ENCODE assay signal across 23 cellular contexts in genomic region chrX:110561036-110561435, GRCh38.
A peak's percentile ranks its signal among the peaks of the same experiment; 100 is the strongest.
DNase-seq lines count a peak whose midpoint lies in the region; ATAC-seq and TF ChIP-seq lines count a peak whose summit lies in the region.
"Had no signal": no experiment of that assay in that cellular context is flagged by ENCODE, and none has a peak within 500 bp of the region (broad histone marks: within the 10 kb centered on the region; RNA-seq: fewer than 3 reads in every experiment).

No MANE protein-coding gene starts in this region.

- H3K79me2 ChIP-seq in mammary epithelial cell (ENCODE audit: insufficient read depth, low read length) = no peaks in the 10 kb centered on the region

- H4K20me1 ChIP-seq in mammary epithelial cell (ENCODE audit: insufficient read depth, low read length) = no peaks in the 10 kb centered on the region
- H4K20me1 ChIP-seq: BLaER1 had no signal

- DNase-seq in MCF 10A (ENCODE audit: unreplicated experiment) (peak; percentile 59), mammary epithelial cell (no peak), RPMI7951 (ENCODE audit: low read depth) (peak; percentile 89), fibroblast of peridontal ligament (ENCODE audit: extremely low read depth) (peak; percentile 76), tibial artery (no peak), suprapubic skin (ENCODE audit: low spot score in 2 of 2) (no peak), spleen (no peak)
- DNase-seq: 8988T; activated CD4-positive, alpha-beta T cell treated with anti-CD3 and anti-CD28 coated beads for 4 hours; activated naive CD4-positive, alpha-beta T cell; activated T-cell treated with anti-CD3 and anti-CD28 coated beads, Interleukin-2, amount 50 U/mL, for 4 hours; colonic mucosa; COR-L47; effector memory CD8-positive, alpha-beta T cell; left cardiac atrium; upper lobe of right lung had no signal

- H2AFZ ChIP-seq in mammary epithelial cell (ENCODE audit: low read depth, low read length) = no peak overlapping the region

- no peaks in the 10 kb centered on the region for H3K4me1 Mint-ChIP-seq in MCF 10A (ENCODE audit: insufficient read depth, unreplicated experiment)
- H3K4me1 Mint-ChIP-seq: memory B cell had no signal

- no peak overlapping the region for H3K9ac ChIP-seq in mammary epithelial cell (ENCODE audit: insufficient read depth, low read length)
- H3K9ac ChIP-seq: BLaER1 had no signal

- BruUV-seq in MCF 10A (replicated peaks; lab: Mats Ljungman, UMichigan) (no TSS peak), mammary epithelial cell (replicated peaks; lab: Mats Ljungman, UMichigan) (no TSS peak)

- H3K9me3 Mint-ChIP-seq in MCF 10A (ENCODE audit: unreplicated experiment) = peaks cover 28% of the 10 kb centered on the region

- no peak for TF ChIP-seq POLR2A in suprapubic skin (IDR thresholded peaks at IDR 0.05)
- TF ChIP-seq POLR2A in spleen (IDR thresholded peaks at IDR 0.05) = no peak

- H3K27me3 Mint-ChIP-seq in MCF 10A (ENCODE audit: insufficient read depth, unreplicated experiment) = peaks cover 24% of the 10 kb centered on the region
- H3K27me3 Mint-ChIP-seq: effector memory CD8-positive, alpha-beta T cell; memory B cell had no signal

- H3K4me3 ChIP-seq in mammary epithelial cell (replicated peaks in 1 of 3; ENCODE audit: insufficient read depth in 1 of 3, low read depth in 2 of 3, low read length in 3 of 3) (no peak overlapping the region), tibial artery (no peak overlapping the region), suprapubic skin (no peak overlapping the region), spleen (no peak overlapping the region)
- H3K4me3 ChIP-seq: BLaER1, colonic mucosa, K562, SJSA1, upper lobe of right lung had no signal

- dilution Hi-C loops in mammary epithelial cell (cut with HindIII; ENCODE audit: low sequenced_read_pairs) = no loop called here

- no peaks in the 10 kb centered on the region for H3K36me3 Mint-ChIP-seq in MCF 10A (ENCODE audit: insufficient read depth, unreplicated experiment)
- H3K36me3 Mint-ChIP-seq: memory B cell had no signal

- CTCF ChIA-PET in MCF 10A (lab: Yijun Ruan, JAX) = no interaction called here
- CTCF ChIA-PET in mammary epithelial cell (lab: Charles Lee; ENCODE audit: low non-redundant PET) = no interaction called here

- TF ChIP-seq CTCF in MCF 10A (IDR thresholded peaks at IDR 0.05; ENCODE audit: unreplicated experiment) (no peak), mammary epithelial cell (conservative IDR thresholded peaks at IDR 0.05 in 1 of 2, IDR thresholded peaks at IDR 0.05 in 1 of 2; ENCODE audit: extremely low read depth in 1 of 2, insufficient read depth in 1 of 2, low read depth in 1 of 2, low read length in 2 of 2) (no peak), tibial artery (IDR thresholded peaks at IDR 0.05) (no peak), suprapubic skin (IDR thresholded peaks at IDR 0.05) (no peak), spleen (IDR thresholded peaks at IDR 0.05 in 8 of 11, conservative IDR thresholded peaks at IDR 0.05 in 3 of 11) (no peak)

- H3K27ac Mint-ChIP-seq in MCF 10A (ENCODE audit: low read depth, unreplicated experiment) = no peak overlapping the region
- H3K27ac Mint-ChIP-seq: effector memory CD8-positive, alpha-beta T cell; memory B cell had no signal

- H3K9me3 ChIP-seq in mammary epithelial cell (replicated peaks; ENCODE audit: insufficient read depth, low read length) (peaks cover 9% of the 10 kb centered on the region), tibial artery (peaks cover 0 to 17% (median 10%) of the 10 kb centered on the region in 3 donors), suprapubic skin (no peaks in the 10 kb centered on the region), spleen (peaks cover 0 to 30% (median 3%) of the 10 kb centered on the region in 8 donors)
- H3K9me3 ChIP-seq: colonic mucosa, neutrophil, SJSA1, upper lobe of right lung had no signal

- H3K4me3 Mint-ChIP-seq in MCF 10A (ENCODE audit: unreplicated experiment) = no peak overlapping the region
- H3K4me3 Mint-ChIP-seq: activated T-cell treated with anti-CD3 and anti-CD28 coated beads, Interleukin-2, amount 50 U/mL, for 4 hours; effector memory CD8-positive, alpha-beta T cell; memory B cell had no signal

- ATAC-seq in GM21526 (IDR thresholded peaks at IDR 0.05; ENCODE audit: low FRiP score, unreplicated experiment) = no peak
- ATAC-seq: activated T-cell treated with anti-CD3 and anti-CD28 coated beads, Interleukin-2, amount 50 U/mL, for 4 hours; effector memory CD8-positive, alpha-beta T cell; K562; left cardiac atrium; Panc1; upper lobe of right lung had no signal

- in situ Hi-C loops in mammary epithelial cell (cut with MboI; ENCODE audit: low sequenced_read_pairs in 2 of 2) = no loop called here

- H3K36me3 ChIP-seq in mammary epithelial cell (ENCODE audit: insufficient read depth, low read length) (no peaks in the 10 kb centered on the region), tibial artery (no peaks in the 10 kb centered on the region), suprapubic skin (no peaks in the 10 kb centered on the region), spleen (no peaks in the 10 kb centered on the region)
- H3K36me3 ChIP-seq: BLaER1, colonic mucosa, neutrophil, SJSA1, upper lobe of right lung had no signal

- POLR2A ChIA-PET in MCF 10A (lab: Yijun Ruan, JAX) = no interaction called here

- no peak for TF ChIP-seq EP300 in suprapubic skin (IDR thresholded peaks at IDR 0.05)

- 47% methylated on average over 2 of the region's 2 CpGs for WGBS in mammary epithelial cell (ENCODE audit: low coverage, missing lambda C conversion rate)
- WGBS in suprapubic skin = 60% methylated on average over 2 of the region's 2 CpGs
- WGBS in spleen, 5 donors = 59 to 80% (median 64%) methylated on average over 1 to 2 of the region's 2 CpGs

- H3K27ac ChIP-seq in mammary epithelial cell (ENCODE audit: insufficient read depth, low read depth, low read length) = no peak overlapping the region
- H3K27ac ChIP-seq in tibial artery = no peak overlapping the region
- no peak overlapping the region for H3K27ac ChIP-seq in suprapubic skin
- H3K27ac ChIP-seq in spleen = no peak overlapping the region
- H3K27ac ChIP-seq: BLaER1, colonic mucosa, neutrophil, SJSA1, upper lobe of right lung had no signal

- H3K27me3 ChIP-seq in mammary epithelial cell (ENCODE audit: insufficient read depth, low read length) = no peaks in the 10 kb centered on the region
- H3K27me3 ChIP-seq in tibial artery = no peaks in the 10 kb centered on the region
- H3K27me3 ChIP-seq in suprapubic skin = no peaks in the 10 kb centered on the region
- H3K27me3 ChIP-seq in spleen (replicated peaks in 1 of 7) = no peaks in the 10 kb centered on the region
- H3K27me3 ChIP-seq: colonic mucosa, neutrophil, SJSA1, upper lobe of right lung had no signal

- H3K4me1 ChIP-seq in mammary epithelial cell (ENCODE audit: insufficient read depth, low read length) (no peaks in the 10 kb centered on the region), tibial artery (no peaks in the 10 kb centered on the region), suprapubic skin (no peaks in the 10 kb centered on the region), spleen (no peaks in the 10 kb centered on the region)
- H3K4me1 ChIP-seq: BLaER1, colonic mucosa, SJSA1, upper lobe of right lung had no signal

- intact Hi-C loops in MCF 10A (cut with micrococcal nuclease) = no loop called here
- intact Hi-C loops in mammary epithelial cell (cut with micrococcal nuclease) = no loop called here
- intact Hi-C loops in tibial artery (cut with DNase I; ENCODE audit: low total_unique reads) = no loop called here
- intact Hi-C loops in spleen (cut with DNase I; ENCODE audit: low total_unique reads) = no loop called here

- H3K4me2 ChIP-seq in mammary epithelial cell (ENCODE audit: insufficient read depth, low read depth, low read length) = no peak overlapping the region
- H3K4me2 ChIP-seq: BLaER1 had no signal

Comparison
In these comparisons a context has a peak if more than half of its experiments do, and no peak if none do; other contexts are left out.
1. DNase-seq: peak in MCF 10A (single experiment), RPMI7951 (single experiment) and fibroblast of peridontal ligament (single experiment); none in mammary epithelial cell (single experiment), tibial artery (0 of 2), suprapubic skin (0 of 2) and spleen (single experiment).